21 cellular contexts compared by ENCODE assay signal in genomic region chr1:153792631-153793041, GRCh38. TPM values are rescaled to one million over a fixed set of nuclear protein-coding genes. Genes with fewer than 3 reads are reported as not detected.
A peak's percentile ranks its signal among the peaks of the same experiment; 100 is the strongest.
DNase-seq lines count a peak whose midpoint lies in the region; ATAC-seq and TF ChIP-seq lines count a peak whose summit lies in the region.
"Had no signal": no experiment of that assay in that cellular context is flagged by ENCODE, and none has a peak within 500 bp of the region (broad histone marks: within the 10 kb centered on the region; RNA-seq: fewer than 3 reads in every experiment).

No MANE protein-coding gene starts in this region.

- no peaks in the 10 kb centered on the region for H3K79me1 ChIP-seq in mesendoderm (ENCODE audit: low read length)

- H2BK120ac ChIP-seq in mesendoderm (ENCODE audit: low read depth, low read length): no peak overlapping the region

- H3K4me1 ChIP-seq in mesendoderm (ENCODE audit: control insufficient read depth, low read depth, low read length) (no peaks in the 10 kb centered on the region), spleen (peaks cover 15 to 73% (median 43%) of the 10 kb centered on the region in 6 donors)
- H3K4me1 ChIP-seq in CD8-positive, alpha-beta T cell (ENCODE audit: insufficient read depth, low read length): peaks cover 40% of the 10 kb centered on the region
- H3K4me1 ChIP-seq: A549 had no signal

- no peak overlapping the region for H3K4me2 ChIP-seq in mesendoderm (ENCODE audit: low read length)
- H3K4me2 ChIP-seq: A549 had no signal

- no peak overlapping the region for H3K18ac ChIP-seq in mesendoderm (ENCODE audit: low read length)

- CTCF ChIA-PET in CD8-positive, alpha-beta T cell (lab: Charles Lee): interaction anchor here (1.2 to 4.4 kb wide), 4 partner anchors 10 to 194 kb away, joined by 5 to 27 read pairs (median 5); partner anchors contain the start of gene RAB13

- intact Hi-C loops in spleen (cut with DNase I; ENCODE audit: low total_unique reads): no loop called here
- intact Hi-C loops in CD8-positive, alpha-beta T cell (cut with DNase I, micrococcal nuclease): no loop called here

- H4K5ac ChIP-seq in mesendoderm (ENCODE audit: low read length): no peak overlapping the region

- peaks cover 5% of the 10 kb centered on the region for H3K27me3 Mint-ChIP-seq in activated T-helper 17 cell treated with anti-CD3 and anti-CD28 coated beads, Interleukin-2, amount 50 U/mL, for 72 hours
- peaks cover 3% of the 10 kb centered on the region for H3K27me3 Mint-ChIP-seq in CD8-positive, alpha-beta T cell (ENCODE audit: low read depth)

- peaks cover 9% of the 10 kb centered on the region for H3K4me1 Mint-ChIP-seq in activated T-helper 17 cell treated with anti-CD3 and anti-CD28 coated beads, Interleukin-2, amount 50 U/mL, for 72 hours
- peaks cover 39% of the 10 kb centered on the region for H3K4me1 Mint-ChIP-seq in CD8-positive, alpha-beta T cell (ENCODE audit: low read depth)

- no peaks in the 10 kb centered on the region for H3K36me3 Mint-ChIP-seq in activated T-helper 17 cell treated with anti-CD3 and anti-CD28 coated beads, Interleukin-2, amount 50 U/mL, for 72 hours (ENCODE audit: low read depth)
- H3K36me3 Mint-ChIP-seq in CD8-positive, alpha-beta T cell: no peaks in the 10 kb centered on the region
- H3K36me3 Mint-ChIP-seq: activated CD4-positive, alpha-beta memory T cell treated with anti-CD3 and anti-CD28 coated beads for 36 hours; activated naive CD4-positive, alpha-beta T cell treated with anti-CD3 and anti-CD28 coated beads, Interleukin-2, amount 50 U/mL, for 72 hours had no signal

- no peaks in the 10 kb centered on the region for H3K9me3 ChIP-seq in spleen
- H3K9me3 ChIP-seq in CD8-positive, alpha-beta T cell (ENCODE audit: low read length): no peaks in the 10 kb centered on the region
- H3K9me3 ChIP-seq: A549, suprapubic skin had no signal

- H4K8ac ChIP-seq in mesendoderm (ENCODE audit: low read depth, low read length): no peak overlapping the region

- no peak overlapping the region for H2BK5ac ChIP-seq in mesendoderm (ENCODE audit: low read length)

- peak; percentile 48 for DNase-seq in activated effector memory CD4-positive, alpha-beta T cell treated with anti-CD3 and anti-CD28 coated beads, Interleukin-2, amount 50 U/mL, for 16 hours
- no peak for DNase-seq in activated effector memory CD4-positive, alpha-beta T cell treated with Interleukin-2 at 50 U/mL for 16 hours
- DNase-seq in mesendoderm (no peak), spleen (peak; percentile 78), NCI-H146 treated with DMSO at 0.1 percent for 48 hours (lab: John Stamatoyannopoulos, UW; ENCODE audit: unreplicated experiment) (no peak), NCI-H1417 treated with DMSO at 0.1 percent for 48 hours (lab: John Stamatoyannopoulos, UW) (no peak)
- no peak for DNase-seq in CD8-positive, alpha-beta T cell
- DNase-seq: activated CD4-positive, alpha-beta memory T cell treated with anti-CD3 and anti-CD28 coated beads for 36 hours; DMS153; GF-D8; left cardiac atrium; midbrain; NCI-H1092; NCI-H2081; NCI-H446 treated with DMSO at 0.1 percent for 48 hours had no signal

- H3K79me2 ChIP-seq in mesendoderm (ENCODE audit: control insufficient read depth, insufficient read depth, low read length): no peaks in the 10 kb centered on the region

- no peak overlapping the region for H2BK15ac ChIP-seq in mesendoderm (replicated peaks; ENCODE audit: low read depth)

- H2AK5ac ChIP-seq in mesendoderm (ENCODE audit: low read length): no peak overlapping the region

- H3K9ac ChIP-seq in mesendoderm (ENCODE audit: low read length): no peak overlapping the region
- H3K9ac ChIP-seq: KMS-11 had no signal

- no peak for TF ChIP-seq POLR2A in spleen (IDR thresholded peaks at IDR 0.05)

- H3K27me3 ChIP-seq in mesendoderm (ENCODE audit: insufficient read depth, low read length, poor library complexity): no peaks in the 10 kb centered on the region
- no peaks in the 10 kb centered on the region for H3K27me3 ChIP-seq in spleen (replicated peaks in 1 of 7)
- no peaks in the 10 kb centered on the region for H3K27me3 ChIP-seq in CD8-positive, alpha-beta T cell (ENCODE audit: insufficient read depth, low read length)
- H3K27me3 ChIP-seq: suprapubic skin had no signal

- H3K27ac Mint-ChIP-seq in activated T-helper 17 cell treated with anti-CD3 and anti-CD28 coated beads, Interleukin-2, amount 50 U/mL, for 72 hours: peak overlapping the region; percentile 32
- H3K27ac Mint-ChIP-seq in CD8-positive, alpha-beta T cell: no peak overlapping the region
- H3K27ac Mint-ChIP-seq: activated CD4-positive, alpha-beta memory T cell treated with anti-CD3 and anti-CD28 coated beads for 36 hours had no signal

- H3K27ac ChIP-seq in mesendoderm (ENCODE audit: low read depth, low read length) (no peak overlapping the region), spleen (no peak overlapping the region)
- no peak overlapping the region for H3K27ac ChIP-seq in CD8-positive, alpha-beta T cell (ENCODE audit: low read depth, low read length)
- H3K27ac ChIP-seq: A549, C4-2B, KMS-11, suprapubic skin had no signal

- no peak overlapping the region for H3K23ac ChIP-seq in mesendoderm (ENCODE audit: low read length)

- POLR2A ChIA-PET in CD8-positive, alpha-beta T cell (lab: Charles Lee): no interaction called here

- no peak for ATAC-seq in activated T-helper 17 cell treated with anti-CD3 and anti-CD28 coated beads, Interleukin-2, amount 50 U/mL, for 72 hours (replicated peaks)
- no peak for ATAC-seq in CD8-positive, alpha-beta T cell
- ATAC-seq: A549, left cardiac atrium had no signal

- H3K56ac ChIP-seq in mesendoderm (ENCODE audit: low read length): peak overlapping the region; percentile 10

- WGBS in mesendoderm (ENCODE audit: extremely low coverage, insufficient coverage, low lambda C conversion rate): no CpG with 5 or more reads among the region's 11 CpGs
- WGBS in spleen, 5 donors: 90 to 99% (median 93%) methylated on average over 10 to 11 of the region's 11 CpGs

- no peak overlapping the region for H3K4ac ChIP-seq in mesendoderm (ENCODE audit: low read depth, low read length)

- H3K4me3 Mint-ChIP-seq in activated T-helper 17 cell treated with anti-CD3 and anti-CD28 coated beads, Interleukin-2, amount 50 U/mL, for 72 hours: no peak overlapping the region
- H3K4me3 Mint-ChIP-seq in CD8-positive, alpha-beta T cell: no peak overlapping the region
- H3K4me3 Mint-ChIP-seq: activated CD4-positive, alpha-beta memory T cell treated with anti-CD3 and anti-CD28 coated beads for 36 hours had no signal

- H3K4me3 ChIP-seq in mesendoderm (ENCODE audit: low read length): no peak overlapping the region
- no peak overlapping the region for H3K4me3 ChIP-seq in spleen
- H3K4me3 ChIP-seq in CD8-positive, alpha-beta T cell (ENCODE audit: low read depth, low read length): no peak overlapping the region
- H3K4me3 ChIP-seq: A549, suprapubic skin had no signal

- no peak for TF ChIP-seq CTCF in spleen (IDR thresholded peaks at IDR 0.05 in 8 of 11, conservative IDR thresholded peaks at IDR 0.05 in 3 of 11)
- no peak for TF ChIP-seq CTCF in CD8-positive, alpha-beta T cell (IDR thresholded peaks at IDR 0.05)

- H3K9me3 Mint-ChIP-seq in activated T-helper 17 cell treated with anti-CD3 and anti-CD28 coated beads, Interleukin-2, amount 50 U/mL, for 72 hours: no peaks in the 10 kb centered on the region
- no peaks in the 10 kb centered on the region for H3K9me3 Mint-ChIP-seq in CD8-positive, alpha-beta T cell
- H3K9me3 Mint-ChIP-seq: activated CD4-positive, alpha-beta memory T cell treated with anti-CD3 and anti-CD28 coated beads for 36 hours; activated naive CD4-positive, alpha-beta T cell treated with anti-CD3 and anti-CD28 coated beads, Interleukin-2, amount 50 U/mL, for 72 hours had no signal

- H3K36me3 ChIP-seq in mesendoderm (ENCODE audit: control insufficient read depth, insufficient read depth, low read length) (no peaks in the 10 kb centered on the region), spleen (no peaks in the 10 kb centered on the region)
- no peaks in the 10 kb centered on the region for H3K36me3 ChIP-seq in CD8-positive, alpha-beta T cell (ENCODE audit: insufficient read depth, low read length)
- H3K36me3 ChIP-seq: suprapubic skin had no signal

RNA-seq across cellular contexts. Expression of gene SLC27A3, which starts 17.4 kb away (rescaled TPM):
- total RNA-seq in activated T-helper 17 cell treated with anti-CD3 and anti-CD28 coated beads, Interleukin-2, amount 50 U/mL, for 72 hours: 1 to 10 TPM; 9.7 to 9.8 TPM
- polyA plus RNA-seq in mesendoderm (2013, experiment 1 of 2): 20.2 TPM
- polyA plus RNA-seq in mesendoderm (2013, experiment 2 of 2): 18.8 TPM
- 10 to 100 TPM; 11.1 to 28.4 (median 20.0) TPM for total RNA-seq in spleen
- 10 to 100 TPM; 23.4 to 54.5 (median 48.6) TPM for polyA plus RNA-seq in spleen
- total RNA-seq in CD8-positive, alpha-beta T cell: 1 to 10 TPM; 6.5 to 6.6 TPM

Comparison
In these comparisons a context has a peak if more than half of its experiments do, and no peak if none do; other contexts are left out.
1. DNase-seq: peak in activated effector memory CD4-positive, alpha-beta T cell treated with anti-CD3 and anti-CD28 coated beads, Interleukin-2, amount 50 U/mL, for 16 hours (single experiment) and spleen (single experiment); none in activated effector memory CD4-positive, alpha-beta T cell treated with Interleukin-2 at 50 U/mL for 16 hours (single experiment), mesendoderm (single experiment), NCI-H146 treated with DMSO at 0.1 percent for 48 hours (single experiment), NCI-H1417 treated with DMSO at 0.1 percent for 48 hours (single experiment) and CD8-positive, alpha-beta T cell (0 of 7).